Comparison of ENCODE assay signal across 30 cellular contexts in the genomic region with DNA sequence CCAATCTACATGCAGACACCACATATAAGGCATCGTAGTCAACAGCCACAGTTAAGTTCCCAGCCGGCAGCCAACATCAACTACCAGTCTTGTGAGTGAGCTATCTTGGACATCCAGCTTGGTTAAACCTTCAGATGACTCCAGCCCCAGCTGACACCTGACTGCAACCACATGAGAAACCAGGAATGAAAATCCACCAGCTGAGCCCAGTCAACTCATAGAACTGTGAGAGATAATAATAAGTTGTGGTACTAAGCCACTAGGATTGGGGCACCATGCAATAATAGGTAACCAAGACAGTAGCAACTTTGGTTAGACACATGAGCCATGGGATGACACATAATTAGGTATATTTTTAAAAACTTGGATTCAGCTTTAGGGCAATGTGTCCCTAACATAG.
"Had no signal": no experiment of that assay in that cellular context is flagged by ENCODE, and none has a peak within 500 bp of the region (broad histone marks: within the 10 kb centered on the region; RNA-seq: fewer than 3 reads in every experiment).

No MANE protein-coding gene starts in this region.

- H3K36me3 Mint-ChIP-seq: natural killer cell; neural progenitor cell; stimulated activated effector memory CD8-positive, alpha-beta T cell treated with anti-CD3 and anti-CD28 coated beads, Interleukin-12 subunit alpha, Interleukin-12 subunit beta, amount 100 ng/mL, for 72 hours; type B pancreatic cell had no signal

- H3K4me1 ChIP-seq: left lung, lower lobe of right lung, neural progenitor cell, right atrium auricular region, right lobe of liver, suprapubic skin, uterus had no signal

- H3K4me3 Mint-ChIP-seq: immature natural killer cell; naive B cell; natural killer cell; nephron progenitor cell; neural progenitor cell; stimulated activated effector memory CD8-positive, alpha-beta T cell treated with anti-CD3 and anti-CD28 coated beads, Interleukin-12 subunit alpha, Interleukin-12 subunit beta, amount 100 ng/mL, for 72 hours; stimulated activated naive CD8-positive, alpha-beta T cell treated with anti-CD3 and anti-CD28 coated beads, Interleukin-15, Interleukin-2, amounts not matched to agents 100 ng/mL and 50 ng/mL, for 24 hours; type B pancreatic cell had no signal

- H3K27me3 Mint-ChIP-seq: naive B cell; stimulated activated naive CD8-positive, alpha-beta T cell treated with anti-CD3 and anti-CD28 coated beads, Interleukin-15, Interleukin-2, amounts not matched to agents 100 ng/mL and 50 ng/mL, for 24 hours; type B pancreatic cell had no signal

- H3K27ac ChIP-seq: left lung, lower lobe of right lung, neural progenitor cell, neutrophil, ovary, right atrium auricular region, right lobe of liver, skin epidermis, suprapubic skin, thoracic aorta, tibial nerve, uterus had no signal

- H3K36me3 ChIP-seq: left lung, lower lobe of right lung, neural progenitor cell, neutrophil, ovary, right atrium auricular region, right lobe of liver, suprapubic skin, thoracic aorta, tibial nerve, uterus had no signal

- H3K9me3 ChIP-seq: lower lobe of right lung, neutrophil, suprapubic skin, thoracic aorta, uterus had no signal

- H3K4me3 ChIP-seq: left lung, lower lobe of right lung, neural progenitor cell, ovary, right atrium auricular region, right lobe of liver, skin epidermis, suprapubic skin, thoracic aorta, tibial nerve, uterus had no signal

- H3K27ac Mint-ChIP-seq: immature natural killer cell; naive B cell; natural killer cell; nephron progenitor cell; neural progenitor cell; progenitor cell of endocrine pancreas; stimulated activated effector memory CD8-positive, alpha-beta T cell treated with anti-CD3 and anti-CD28 coated beads, Interleukin-12 subunit alpha, Interleukin-12 subunit beta, amount 100 ng/mL, for 72 hours; stimulated activated naive CD8-positive, alpha-beta T cell treated with anti-CD3 and anti-CD28 coated beads, Interleukin-15, Interleukin-2, amounts not matched to agents 100 ng/mL and 50 ng/mL, for 24 hours; type B pancreatic cell had no signal

- H3K4me1 Mint-ChIP-seq: nephron progenitor cell had no signal

- DNase-seq: hypothalamus; immature natural killer cell; kidney; left colon; left lung; lower lobe of right lung; mammary epithelial cell; mesenchymal stem cell; naive B cell; natural killer cell; nephron progenitor cell; occipital lobe; ovary; right lobe of liver; stimulated activated CD4-positive, alpha-beta T cell treated with anti-CD3 and anti-CD28 coated beads, Interleukin-12 subunit alpha, Interleukin-12 subunit beta, amount 100 ng/mL, for 4 hours; stimulated activated CD4-positive, alpha-beta T cell treated with anti-CD3 and anti-CD28 coated beads, Interleukin-15, amount 100 ng/mL, for 24 hours; stimulated activated CD4-positive, alpha-beta T cell treated with anti-CD3 and anti-CD28 coated beads, Interleukin-4, amount 100 ng/mL, for 24 hours; stimulated activated naive CD4-positive, alpha-beta T cell; uterus had no signal

- ATAC-seq: left colon; left lung; lower lobe of right lung; natural killer cell; right lobe of liver; stimulated activated effector memory CD8-positive, alpha-beta T cell treated with anti-CD3 and anti-CD28 coated beads, Interleukin-12 subunit alpha, Interleukin-12 subunit beta, amount 100 ng/mL, for 72 hours had no signal

- H3K27me3 ChIP-seq: left lung, neural progenitor cell, neutrophil, ovary, right atrium auricular region, right lobe of liver, suprapubic skin, tibial nerve, uterus had no signal

- H3K9me3 Mint-ChIP-seq: type B pancreatic cell had no signal
